In the genomic region with DNA sequence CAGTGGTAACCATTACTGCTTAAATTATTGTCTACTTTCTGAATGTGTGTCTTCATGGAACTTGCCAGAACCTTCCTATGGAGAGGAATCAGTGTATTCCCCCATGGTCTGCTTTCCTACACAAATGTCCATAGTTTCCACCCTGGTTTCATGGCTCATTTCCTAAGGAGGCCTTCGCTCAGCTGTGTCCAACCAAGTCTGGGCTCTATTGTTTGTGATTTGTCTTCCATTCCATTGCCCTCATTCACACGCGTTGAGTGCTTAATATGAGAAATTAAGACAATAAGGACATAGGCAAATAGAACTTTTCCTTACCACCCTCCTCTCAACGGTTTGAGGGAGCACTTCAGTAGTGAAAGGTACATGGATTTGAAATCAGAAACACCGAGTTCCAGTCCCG, we compare ENCODE assay signal across 37 cellular contexts.
"Had no signal": no experiment of that assay in that cellular context is flagged by ENCODE, and none has a peak within 500 bp of the region (broad histone marks: within the 10 kb centered on the region; RNA-seq: fewer than 3 reads in every experiment).

No MANE protein-coding gene starts in this region.

- H3K36me3 Mint-ChIP-seq: activated CD4-positive, alpha-beta memory T cell treated with anti-CD3 and anti-CD28 coated beads for 36 hours; activated naive CD8-positive, alpha-beta T cell treated with anti-CD3 and anti-CD28 coated beads for 36 hours had no signal

- H3K27ac Mint-ChIP-seq: activated B cell treated with CpG ODN at 0.5 μM for 24 hours; activated CD4-positive, alpha-beta memory T cell treated with anti-CD3 and anti-CD28 coated beads for 36 hours; activated CD4-positive, alpha-beta T cell treated with anti-CD3 and anti-CD28 coated beads, Interleukin-2, amount 10 ng/mL, durations not matched to agents 24 days and 14 days; activated CD8-positive, alpha-beta T cell treated with anti-CD3 and anti-CD28 coated beads for 36 hours; activated naive CD4-positive, alpha-beta T cell treated with anti-CD3 and anti-CD28 coated beads for 36 hours; activated naive CD8-positive, alpha-beta T cell treated with anti-CD3 and anti-CD28 coated beads for 36 hours; activated T-cell treated with anti-CD3 and anti-CD28 coated beads, Interleukin-2, amount 50 U/mL, for 72 hours; activated T-helper 1 cell treated with anti-CD3 and anti-CD28 coated beads, Interleukin-12 subunit alpha, Interleukin-12 subunit beta, Interleukin-2, Interleukin-4 antibody, amounts not matched to agents 30 ng/mL and 10 ng/mL and 1 ng/mL, durations not matched to agents 14 hours and 24 hours and 36 hours; activated T-helper 17 cell treated with anti-CD3 and anti-CD28 coated beads, Interleukin-2, amount 50 U/mL, for 72 hours; T-helper 1 cell treated with Interleukin-12 subunit alpha and Interleukin-12 subunit beta and Interleukin-4 antibody, amounts not matched to agents 30 μg/mL and 1 μg/mL, for 36 hours; T-helper 2 cell treated with Interferon-gamma antibody and Interleukin-4, amounts not matched to agents 5 μg/mL and 100 μg/mL, for 36 hours had no signal

- H3K4me3 Mint-ChIP-seq: activated B cell treated with CpG ODN at 0.5 μM for 24 hours; activated CD4-positive, alpha-beta memory T cell treated with anti-CD3 and anti-CD28 coated beads for 36 hours; activated CD4-positive, alpha-beta T cell treated with anti-CD3 and anti-CD28 coated beads, Interleukin-2, amount 10 ng/mL, durations not matched to agents 24 days and 14 days; activated CD8-positive, alpha-beta T cell treated with anti-CD3 and anti-CD28 coated beads for 36 hours; activated naive CD4-positive, alpha-beta T cell treated with anti-CD3 and anti-CD28 coated beads for 36 hours; activated naive CD8-positive, alpha-beta T cell treated with anti-CD3 and anti-CD28 coated beads for 36 hours; activated T-cell treated with anti-CD3 and anti-CD28 coated beads, Interleukin-2, amount 50 U/mL, for 4 hours; activated T-cell treated with anti-CD3 and anti-CD28 coated beads, Interleukin-2, amount 50 U/mL, for 72 hours; activated T-helper 1 cell treated with anti-CD3 and anti-CD28 coated beads, Interleukin-12 subunit alpha, Interleukin-12 subunit beta, Interleukin-2, Interleukin-4 antibody, amounts not matched to agents 30 ng/mL and 10 ng/mL and 1 ng/mL, durations not matched to agents 14 hours and 24 hours and 36 hours; activated T-helper 17 cell treated with anti-CD3 and anti-CD28 coated beads, Interleukin-2, amount 50 U/mL, for 72 hours; central memory CD8-positive, alpha-beta T cell; T-helper 1 cell treated with Interleukin-12 subunit alpha and Interleukin-12 subunit beta and Interleukin-4 antibody, amounts not matched to agents 30 μg/mL and 1 μg/mL, for 36 hours; T-helper 2 cell treated with Interferon-gamma antibody and Interleukin-4, amounts not matched to agents 5 μg/mL and 100 μg/mL, for 36 hours had no signal

- H3K4me1 Mint-ChIP-seq: activated B cell treated with CpG ODN at 0.5 μM for 24 hours; activated CD4-positive, alpha-beta T cell treated with anti-CD3 and anti-CD28 coated beads, Interleukin-2, amount 10 ng/mL, durations not matched to agents 24 days and 14 days; activated naive CD8-positive, alpha-beta T cell treated with anti-CD3 and anti-CD28 coated beads for 36 hours; activated T-helper 17 cell treated with anti-CD3 and anti-CD28 coated beads, Interleukin-2, amount 50 U/mL, for 72 hours; central memory CD8-positive, alpha-beta T cell had no signal

- H3K9me3 ChIP-seq: adrenal gland, body of pancreas, breast epithelium had no signal

- H3K4me1 ChIP-seq: adrenal gland, body of pancreas, breast epithelium had no signal

- H3K27ac ChIP-seq: adrenal gland, body of pancreas, brain microvascular endothelial cell, breast epithelium, cardiac muscle cell, VCaP had no signal

- DNase-seq: activated B cell treated with CpG ODN at 0.5 μM for 24 hours; activated CD4-positive, alpha-beta memory T cell treated with anti-CD3 and anti-CD28 coated beads for 36 hours; activated CD4-positive, alpha-beta T cell treated with anti-CD3 and anti-CD28 coated beads for 4 hours; activated CD4-positive, alpha-beta T cell treated with anti-CD3 and anti-CD28 coated beads, Interleukin-2, amount 10 ng/mL, durations not matched to agents 24 days and 14 days; activated CD4-positive, alpha-beta T cell treated with anti-CD3 and anti-CD28 coated beads, Interleukin-2, amount 50 U/mL, for 1 hour; activated CD4-positive, alpha-beta T cell treated with anti-CD3 and anti-CD28 coated beads, Interleukin-2, amount 50 U/mL, for 4 hours; activated CD4-positive, CD25-positive, alpha-beta regulatory T cell treated with anti-CD3 and anti-CD28 coated beads, Interleukin-2, amount 50 U/mL, for 72 hours; activated CD8-positive, alpha-beta memory T cell treated with anti-CD3 and anti-CD28 coated beads, Interleukin-2, amount 50 U/mL, for 4 hours; activated CD8-positive, alpha-beta T cell treated with anti-CD3 and anti-CD28 coated beads for 36 hours; activated effector memory CD4-positive, alpha-beta T cell treated with anti-CD3 and anti-CD28 coated beads, Interleukin-2, amount 50 U/mL, for 16 hours; activated gamma-delta T cell treated with Interleukin-2 at 50 U/mL for 16 hours; activated naive CD4-positive, alpha-beta T cell; activated naive CD4-positive, alpha-beta T cell treated with anti-CD3 and anti-CD28 coated beads for 36 hours; activated naive CD4-positive, alpha-beta T cell treated with anti-CD3 and anti-CD28 coated beads, Interleukin-2, amount 50 U/mL, for 16 hours; activated naive CD8-positive, alpha-beta T cell treated with anti-CD3 and anti-CD28 coated beads for 36 hours; activated T-cell treated with anti-CD3 and anti-CD28 coated beads for 4 hours; activated T-cell treated with anti-CD3 and anti-CD28 coated beads, Interleukin-2, amount 50 U/mL, for 1 hour; activated T-cell treated with anti-CD3 and anti-CD28 coated beads, Interleukin-2, amount 50 U/mL, for 4 hours; activated T-cell treated with anti-CD3 and anti-CD28 coated beads, Interleukin-2, amount 50 U/mL, for 72 hours; adrenal gland; amniotic stem cell; aorta; body of pancreas; brain microvascular endothelial cell; caudate nucleus; cerebellar nuclear complex; T-helper 1 cell; T-helper 2 cell; T-helper 9 cell had no signal

- H3K4me3 ChIP-seq: adrenal gland, body of pancreas, breast epithelium, cardiac muscle cell had no signal

- H3K27me3 Mint-ChIP-seq: activated B cell treated with CpG ODN at 0.5 μM for 24 hours; activated CD4-positive, alpha-beta memory T cell treated with anti-CD3 and anti-CD28 coated beads for 36 hours; activated CD4-positive, alpha-beta T cell treated with anti-CD3 and anti-CD28 coated beads, Interleukin-2, amount 10 ng/mL, durations not matched to agents 24 days and 14 days; activated CD8-positive, alpha-beta T cell treated with anti-CD3 and anti-CD28 coated beads for 36 hours; activated T-helper 17 cell treated with anti-CD3 and anti-CD28 coated beads, Interleukin-2, amount 50 U/mL, for 72 hours; central memory CD8-positive, alpha-beta T cell had no signal

- H3K27me3 ChIP-seq: adrenal gland, body of pancreas, brain microvascular endothelial cell, breast epithelium had no signal

- H3K9me3 Mint-ChIP-seq: activated B cell treated with CpG ODN at 0.5 μM for 24 hours; activated CD4-positive, alpha-beta T cell treated with anti-CD3 and anti-CD28 coated beads, Interleukin-2, amount 10 ng/mL, durations not matched to agents 24 days and 14 days; activated CD8-positive, alpha-beta T cell treated with anti-CD3 and anti-CD28 coated beads for 36 hours; activated naive CD4-positive, alpha-beta T cell treated with anti-CD3 and anti-CD28 coated beads for 36 hours; activated naive CD8-positive, alpha-beta T cell treated with anti-CD3 and anti-CD28 coated beads for 36 hours; activated T-cell treated with anti-CD3 and anti-CD28 coated beads, Interleukin-2, amount 50 U/mL, for 4 hours; activated T-helper 1 cell treated with anti-CD3 and anti-CD28 coated beads, Interleukin-12 subunit alpha, Interleukin-12 subunit beta, Interleukin-2, Interleukin-4 antibody, amounts not matched to agents 30 ng/mL and 10 ng/mL and 1 ng/mL, durations not matched to agents 14 hours and 24 hours and 36 hours; activated T-helper 17 cell treated with anti-CD3 and anti-CD28 coated beads, Interleukin-2, amount 50 U/mL, for 72 hours; T-helper 1 cell treated with Interleukin-12 subunit alpha and Interleukin-12 subunit beta and Interleukin-4 antibody, amounts not matched to agents 30 μg/mL and 1 μg/mL, for 36 hours; T-helper 2 cell treated with Interferon-gamma antibody and Interleukin-4, amounts not matched to agents 5 μg/mL and 100 μg/mL, for 36 hours had no signal

- H3K36me3 ChIP-seq: adrenal gland, brain microvascular endothelial cell, breast epithelium, cardiac muscle cell had no signal
